In genomic region chr16:11272484-11272883, GRCh38 we compare ENCODE assay signal across 2 cellular contexts.
TF ChIP-seq lines count a peak whose summit lies in the region.

No MANE protein-coding gene starts in this region.

TF ChIP-seq in H1, 55 proteins besides CTCF, POLR2A, EP300 and RAD21:
- TF ChIP-seq POU5F1 (IDR thresholded peaks at IDR 0.05; ENCODE audit: low read depth, low read length) = no peak
- TF ChIP-seq, protein P1, sequence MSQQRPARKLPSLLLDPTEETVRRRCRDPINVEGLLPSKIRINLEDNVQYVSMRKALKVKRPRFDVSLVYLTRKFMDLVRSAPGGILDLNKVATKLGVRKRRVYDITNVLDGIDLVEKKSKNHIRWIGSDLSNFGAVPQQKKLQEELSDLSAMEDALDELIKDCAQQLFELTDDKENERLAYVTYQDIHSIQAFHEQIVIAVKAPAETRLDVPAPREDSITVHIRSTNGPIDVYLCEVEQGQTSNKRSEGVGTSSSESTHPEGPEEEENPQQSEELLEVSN (IDR thresholded peaks at IDR 0.05) = 0 out of 2 replicates have a peak, but pooled peaks have one; percentile 44

TF ChIP-seq in HEK293T, 16 proteins besides CTCF, POLR2A, EP300 and RAD21:
- TF ChIP-seq BHLHE40 (IDR thresholded peaks at IDR 0.05; ENCODE audit: borderline replicate concordance) (no peak), TARDBP (IDR thresholded peaks at IDR 0.05) (no peak), PKNOX1 (IDR thresholded peaks at IDR 0.05) (no peak), HDGF (IDR thresholded peaks at IDR 0.05; ENCODE audit: borderline replicate concordance) (no peak), SUZ12 (IDR thresholded peaks at IDR 0.05) (no peak), ZNF384 (IDR thresholded peaks at IDR 0.05) (no peak), ARNT (IDR thresholded peaks at IDR 0.05) (no peak), FOXK2 (IDR thresholded peaks at IDR 0.05) (no peak), LEF1 (IDR thresholded peaks at IDR 0.05; ENCODE audit: borderline replicate concordance) (no peak), L3MBTL2 (conservative IDR thresholded peaks at IDR 0.05) (no peak), ELF4 (IDR thresholded peaks at IDR 0.05) (no peak), CTBP1 (IDR thresholded peaks at IDR 0.05; ENCODE audit: borderline replicate concordance) (no peak)
